Comparison of ENCODE assay signal across 26 cellular contexts in the genomic region with DNA sequence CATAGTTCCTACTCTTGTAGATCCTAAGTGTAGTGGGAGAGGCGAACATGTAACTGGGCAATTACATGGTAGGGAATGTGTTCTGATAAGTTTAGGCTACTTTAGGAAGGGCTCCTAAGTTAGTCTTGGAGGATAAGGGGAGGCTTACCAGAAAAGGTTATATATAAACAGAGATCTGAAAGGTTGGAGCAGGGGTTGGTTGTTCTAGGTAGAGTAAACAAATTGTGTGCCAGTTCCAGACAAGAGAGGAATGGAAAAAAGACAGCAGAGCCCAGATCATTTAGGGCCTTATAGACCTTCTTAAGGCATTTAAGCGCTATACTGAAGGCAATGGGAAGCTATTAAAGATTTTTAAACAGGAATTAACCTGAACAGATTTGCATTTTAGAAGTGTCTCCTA.
A peak's percentile ranks its signal among the peaks of the same experiment; 100 is the strongest.
DNase-seq lines count a peak whose midpoint lies in the region; ATAC-seq, FAIRE-seq and TF ChIP-seq lines count a peak whose summit lies in the region.
"Had no signal": no experiment of that assay in that cellular context is flagged by ENCODE, and none has a peak within 500 bp of the region (broad histone marks: within the 10 kb centered on the region; RNA-seq: fewer than 3 reads in every experiment).

No MANE protein-coding gene starts in this region.

- CTCF ChIA-PET in HepG2 (lab: Yijun Ruan, JAX; ENCODE audit: low intra/inter-chr PET ratio, low total read pairs), result no interaction called here

- peaks cover 5 to 28% (median 24%) of the 10 kb centered on the region in 4 donors for H3K4me1 ChIP-seq in liver (ENCODE audit: control insufficient read depth in 4 of 4, insufficient read depth in 4 of 4, low read length in 3 of 4)
- H3K4me1 ChIP-seq in HepG2 (ENCODE audit: insufficient read depth, low read length), result peaks cover 38% of the 10 kb centered on the region
- no peaks in the 10 kb centered on the region for H3K4me1 ChIP-seq in mesenchymal stem cell (ENCODE audit: control insufficient read depth, insufficient read depth, low read depth, low read length)
- H3K4me1 ChIP-seq: A549, BE2C had no signal

- H3K4me3 Mint-ChIP-seq in nephron, result no peak overlapping the region
- H3K4me3 Mint-ChIP-seq: CD14-positive monocyte; CD4-positive, alpha-beta T cell; CD8-positive, alpha-beta memory T cell; GM23338; H9 had no signal

- WGBS in liver, result 93% methylated on average over 2 of the region's 2 CpGs
- WGBS in HepG2 (ENCODE audit: low lambda C conversion rate), result 96% methylated on average over 2 of the region's 2 CpGs
- WGBS in mesenchymal stem cell, result 98% methylated on average over 2 of the region's 2 CpGs

- FAIRE-seq in HepG2 (lab: Jason Lieb, UNC), result no peak
- FAIRE-seq: A549, D721Med, GM12891, GM18507 had no signal

- H3K18ac ChIP-seq in mesenchymal stem cell (ENCODE audit: low read depth in 1 of 2, low read length in 2 of 2), result no peak overlapping the region

- no peak overlapping the region for H3K14ac ChIP-seq in mesenchymal stem cell (ENCODE audit: low read length in 2 of 2)

- H3K4me2 ChIP-seq in HepG2 (ENCODE audit: low read depth, low read length) (no peak overlapping the region), mesenchymal stem cell (ENCODE audit: low read length, poor library complexity, severe bottlenecking) (no peak overlapping the region)
- H3K4me2 ChIP-seq: A549; BLaER1 treated with 17β-estradiol and CSF1 and Interleukin-3, amounts not matched to agents 10 nM and 100 nM; GM23338 had no signal

- TF ChIP-seq CTCF in liver (IDR thresholded peaks at IDR 0.05; ENCODE audit: low read depth, low read length, missing input control), result no peak
- no peak for TF ChIP-seq CTCF in HepG2 (CRISPR knock-in tag; IDR thresholded peaks at IDR 0.05)
- no peak for TF ChIP-seq CTCF in nephron (IDR thresholded peaks at IDR 0.05; ENCODE audit: unreplicated experiment in 3 of 3)

- H2AFZ ChIP-seq in HepG2 (ENCODE audit: low read length) (no peak overlapping the region), mesenchymal stem cell (ENCODE audit: low read depth, low read length) (no peak overlapping the region)
- H2AFZ ChIP-seq: GM23338 had no signal

- POLR2A ChIA-PET in HepG2 (lab: Yijun Ruan, JAX), result no interaction called here

- TF ChIP-seq EP300 in HepG2 (IDR thresholded peaks at IDR 0.05; ENCODE audit: low read depth in 2 of 2, low read length in 2 of 2) (no peak), HepG2 (CRISPR knock-in tag; IDR thresholded peaks at IDR 0.05; ENCODE audit: borderline replicate concordance) (no peak)

- H3K23ac ChIP-seq in mesenchymal stem cell (ENCODE audit: low read length in 2 of 2), result no peak overlapping the region

- no peak overlapping the region for H4K8ac ChIP-seq in mesenchymal stem cell (ENCODE audit: low read length)

- no peak for TF ChIP-seq POLR2A in HepG2 (IDR thresholded peaks at IDR 0.05; ENCODE audit: insufficient read depth in 1 of 2, low read depth in 2 of 2, low read length in 2 of 2)

- no peak for TF ChIP-seq RAD21 in liver (IDR thresholded peaks at IDR 0.05)
- TF ChIP-seq RAD21 in HepG2 (CRISPR knock-in tag; IDR thresholded peaks at IDR 0.05), result no peak

- H3K9me3 ChIP-seq in liver (ENCODE audit: control insufficient read depth in 4 of 4, low read length in 3 of 4) (peaks cover 0 to 5% (median under 1%) of the 10 kb centered on the region in 4 donors), HepG2 (ENCODE audit: low read length) (no peaks in the 10 kb centered on the region), mesenchymal stem cell (ENCODE audit: control insufficient read depth, low read length) (no peaks in the 10 kb centered on the region)
- H3K9me3 ChIP-seq: BE2C had no signal

- no peaks in the 10 kb centered on the region for H3K79me2 ChIP-seq in HepG2 (ENCODE audit: insufficient read depth, low read length)

- DNase-seq in HepG2 (ENCODE audit: low spot score), result no peak
- no peak for DNase-seq in left lobe of liver (ENCODE audit: low spot score)
- DNase-seq in cerebellum (ENCODE audit: low spot score), result no peak
- no peak for DNase-seq in mesenchymal stem cell
- no peak for DNase-seq in inferior parietal cortex (ENCODE audit: extremely low spot score)
- DNase-seq: 8988T; ACHN; AML-193; BE2C; CD4-positive, alpha-beta T cell; CD8-positive, alpha-beta memory T cell; DMS 273 treated with DMSO at 0.1 percent for 48 hours; DMS79; EL; GF-D8; H9 had no signal

- H2BK120ac ChIP-seq in mesenchymal stem cell (ENCODE audit: low read depth, low read length), result no peak overlapping the region

- H2BK5ac ChIP-seq in mesenchymal stem cell (ENCODE audit: low read depth, low read length, poor library complexity, severe bottlenecking), result no peak overlapping the region

- intact Hi-C loops in HepG2 (cut with micrococcal nuclease; ENCODE audit: unreplicated experiment), result no loop called here

- in situ Hi-C loops in HepG2 (cut with HindIII; ENCODE audit: extremely low pct_ligation_motif_present, low pct_unique_long_range_greater_than_20kb), result loop anchor here (10.0 kb wide), 1 partner anchor 72 kb away; the partner anchor contains the start of gene TRIM44

- H3K79me1 ChIP-seq in mesenchymal stem cell (replicated peaks; ENCODE audit: low read length, poor library complexity, severe bottlenecking), result peaks cover 28% of the 10 kb centered on the region

- no peaks in the 10 kb centered on the region; the same call in 1 of the 2 replicates for H4K20me1 ChIP-seq in HepG2 (ENCODE audit: insufficient read depth, low read length)
- H4K20me1 ChIP-seq: BLaER1 treated with 17β-estradiol and CSF1 and Interleukin-3, amounts not matched to agents 10 nM and 100 nM had no signal

- H3K9ac ChIP-seq in liver (ENCODE audit: low read depth in 1 of 2, low read length in 2 of 2) (no peak overlapping the region), HepG2 (ENCODE audit: insufficient read depth, low read depth, low read length) (no peak overlapping the region), mesenchymal stem cell (ENCODE audit: low read length) (no peak overlapping the region)
- H3K9ac ChIP-seq: BLaER1 treated with 17β-estradiol and CSF1 and Interleukin-3, amounts not matched to agents 10 nM and 100 nM had no signal

- peaks cover 0 to 5% (median 0%) of the 10 kb centered on the region in 4 donors for H3K36me3 ChIP-seq in liver (ENCODE audit: control insufficient read depth in 4 of 4, insufficient read depth in 3 of 4, low read depth in 1 of 4, low read length in 3 of 4)
- peaks cover 1 to 10% of the 10 kb centered on the region in 2 experiments for H3K36me3 ChIP-seq in HepG2 (replicated peaks in 1 of 2; ENCODE audit: control insufficient read depth in 1 of 2, insufficient read depth in 2 of 2, low read length in 2 of 2)
- peaks cover 3 to 56% of the 10 kb centered on the region in 2 experiments for H3K36me3 ChIP-seq in mesenchymal stem cell (ENCODE audit: control insufficient read depth in 1 of 2, insufficient read depth in 2 of 2, low read depth in 1 of 2, low read length in 2 of 2)
- H3K36me3 ChIP-seq: BE2C had no signal

- H3K36me3 Mint-ChIP-seq in nephron (ENCODE audit: low read depth), result peaks cover 69% of the 10 kb centered on the region

- H3K27ac ChIP-seq in liver (ENCODE audit: low read depth in 1 of 2, low read length in 2 of 2) (no peak overlapping the region), HepG2 (ENCODE audit: extremely low read length, insufficient read depth, low read length) (no peak overlapping the region), mesenchymal stem cell (ENCODE audit: low read length, poor library complexity, severe bottlenecking) (no peak overlapping the region)
- H3K27ac ChIP-seq: A549; BLaER1 treated with 17β-estradiol and CSF1 and Interleukin-3, amounts not matched to agents 10 nM and 100 nM had no signal

- H3K4me1 Mint-ChIP-seq in nephron, result peaks cover 13% of the 10 kb centered on the region

- H4K91ac ChIP-seq in mesenchymal stem cell (ENCODE audit: low read length), result no peak overlapping the region

- BruUV-seq in HepG2 (replicated peaks; lab: Mats Ljungman, UMichigan), result no TSS peak

- H3K9me3 Mint-ChIP-seq in nephron, result no peaks in the 10 kb centered on the region
- H3K9me3 Mint-ChIP-seq: CD4-positive, alpha-beta T cell; CD8-positive, alpha-beta memory T cell had no signal

- no peak overlapping the region for H2BK15ac ChIP-seq in mesenchymal stem cell (ENCODE audit: low read depth, poor library complexity, severe bottlenecking)

- H3K4me3 ChIP-seq in liver (ENCODE audit: low read depth in 1 of 3, low read length in 3 of 3) (no peak overlapping the region), HepG2 (replicated peaks in 1 of 3; ENCODE audit: insufficient read depth in 1 of 3, low read depth in 2 of 3, low read length in 3 of 3) (no peak overlapping the region), mesenchymal stem cell (ENCODE audit: insufficient read depth in 1 of 2, low read depth in 1 of 2, low read length in 2 of 2) (no peak overlapping the region)
- H3K4me3 ChIP-seq: A549; BLaER1 treated with 17β-estradiol and CSF1 and Interleukin-3, amounts not matched to agents 10 nM and 100 nM; GM23338 had no signal

- ATAC-seq in HepG2, result no peak
- peak; percentile 90 for ATAC-seq in left lobe of liver
- ATAC-seq: A549, GM23338, HCT116 had no signal

- H3K27me3 ChIP-seq in liver (ENCODE audit: control insufficient read depth in 4 of 4, insufficient read depth in 4 of 4, low read length in 3 of 4) (no peaks in the 10 kb centered on the region), HepG2 (ENCODE audit: control insufficient read depth in 1 of 2, insufficient read depth in 2 of 2, low read length in 2 of 2) (no peaks in the 10 kb centered on the region), mesenchymal stem cell (ENCODE audit: control insufficient read depth in 1 of 2, insufficient read depth in 1 of 2, low read length in 2 of 2) (no peaks in the 10 kb centered on the region)
- H3K27me3 ChIP-seq: BE2C; BLaER1 treated with 17β-estradiol and CSF1 and Interleukin-3, amounts not matched to agents 10 nM and 100 nM had no signal

- no peak overlapping the region for H2BK12ac ChIP-seq in mesenchymal stem cell (ENCODE audit: low read length in 2 of 2)

- peak overlapping the region; percentile 77 to 93 (median 82) for H3K27ac Mint-ChIP-seq in nephron
- H3K27ac Mint-ChIP-seq: CD4-positive, alpha-beta T cell; CD8-positive, alpha-beta memory T cell; GM23338; H9 had no signal

- H3K27me3 Mint-ChIP-seq in nephron (ENCODE audit: low read depth), result no peaks in the 10 kb centered on the region
- H3K27me3 Mint-ChIP-seq: CD4-positive, alpha-beta T cell; CD8-positive, alpha-beta memory T cell had no signal

- no peak overlapping the region for H3K4ac ChIP-seq in mesenchymal stem cell (ENCODE audit: low read depth in 1 of 2, low read length in 2 of 2)

- no peak overlapping the region for H2AK5ac ChIP-seq in mesenchymal stem cell (ENCODE audit: low read length, severe bottlenecking)

TF ChIP-seq in liver, 16 proteins besides CTCF, POLR2A, EP300 and RAD21 (continues in another document):
- TF ChIP-seq TAF1 (conservative IDR thresholded peaks at IDR 0.05), result no peak

TF ChIP-seq in HepG2, 621 proteins besides CTCF, POLR2A, EP300 and RAD21 (continues in another document):
- TF ChIP-seq GTF2F1 (IDR thresholded peaks at IDR 0.05; ENCODE audit: low read length), result no peak
